In the genomic region with DNA sequence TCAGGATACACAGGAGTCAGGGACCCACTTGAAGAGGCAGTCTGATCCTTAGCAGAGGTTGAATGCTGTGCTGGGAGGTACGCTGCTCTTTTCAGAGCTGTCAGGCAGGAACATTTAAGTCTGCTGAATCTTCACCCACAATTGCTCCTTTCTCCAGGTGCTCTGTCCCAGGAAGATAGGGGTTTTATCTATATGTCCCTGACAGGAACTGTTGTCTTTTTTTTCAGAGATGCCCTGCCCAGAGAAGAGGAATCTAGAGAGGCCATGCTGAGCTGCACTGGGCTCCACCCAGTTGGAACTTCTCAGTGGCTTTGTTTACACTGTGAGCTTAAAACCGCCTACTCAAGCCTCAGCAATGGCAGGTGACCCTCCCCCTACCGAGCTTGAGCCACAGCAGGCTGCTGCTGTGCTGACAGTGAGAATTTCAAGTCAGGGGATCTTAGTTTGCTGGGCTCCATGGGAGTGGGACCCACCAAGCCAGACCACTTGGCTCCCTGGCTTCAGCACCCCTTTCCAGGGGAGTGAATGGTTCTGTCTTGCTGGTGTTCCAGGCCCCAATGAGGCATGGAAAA, we compare ENCODE assay signal across 14 cellular contexts.
DNase-seq lines count a peak whose midpoint lies in the region; TF ChIP-seq lines count a peak whose summit lies in the region.
"Had no signal": no experiment of that assay in that cellular context is flagged by ENCODE, and none has a peak within 500 bp of the region (broad histone marks: within the 10 kb centered on the region; RNA-seq: fewer than 3 reads in every experiment).

No MANE protein-coding gene starts in this region.

- H3K36me3 Mint-ChIP-seq in nephron progenitor cell (ENCODE audit: low read depth) = peaks cover 21% of the 10 kb centered on the region

- peak; percentile 7 for DNase-seq in DMS153 treated with DMSO at 0.1 percent for 48 hours (lab: John Stamatoyannopoulos, UW; ENCODE audit: unreplicated experiment)
- no peak for DNase-seq in DMS153 (lab: John Stamatoyannopoulos, UW)
- peak; percentile 44 for DNase-seq in MG63
- DNase-seq in epithelial cell of esophagus (ENCODE audit: low read depth) = peak; percentile 53
- peak; percentile 21 for DNase-seq in nephron progenitor cell
- DNase-seq in colonic mucosa = no peak
- DNase-seq in OCI-LY7 (ENCODE audit: low spot score) = no peak
- DNase-seq in activated CD4-positive, CD25-positive, alpha-beta regulatory T cell treated with anti-CD3 and anti-CD28 coated beads, Interleukin-2, amount 50 U/mL, for 72 hours = no peak
- DNase-seq: 8988T; activated CD4-positive, alpha-beta T cell treated with anti-CD3 and anti-CD28 coated beads, Interleukin-2, amount 50 U/mL, for 48 hours; DMS79 treated with DMSO at 0.1 percent for 48 hours; NCI-H1105 treated with DMSO at 0.1 percent for 48 hours; T-helper 1 cell had no signal

- H3K27me3 ChIP-seq in MG63 = no peaks in the 10 kb centered on the region
- no peaks in the 10 kb centered on the region for H3K27me3 ChIP-seq in colonic mucosa

- CTCF ChIA-PET in OCI-LY7 (lab: Charles Lee; ENCODE audit: unreplicated experiment) = no interaction called here

- H3K4me1 ChIP-seq in colonic mucosa (no peaks in the 10 kb centered on the region), OCI-LY7 (ENCODE audit: insufficient read depth, low read length, poor library complexity, severe bottlenecking) (no peaks in the 10 kb centered on the region)
- H3K4me1 ChIP-seq: psoas muscle had no signal

- H3K27me3 Mint-ChIP-seq in nephron progenitor cell (ENCODE audit: low read depth, poor library complexity) = no peaks in the 10 kb centered on the region

- POLR2A ChIA-PET in OCI-LY7 (lab: Charles Lee) = no interaction called here

- no peak overlapping the region for H3K4me2 ChIP-seq in OCI-LY7 (ENCODE audit: low read length)

- H3K4me3 ChIP-seq in MG63 (no peak overlapping the region), epithelial cell of esophagus (ENCODE audit: low read length) (no peak overlapping the region), colonic mucosa (no peak overlapping the region), OCI-LY7 (ENCODE audit: low read depth, low read length, poor library complexity, severe bottlenecking) (no peak overlapping the region)
- H3K4me3 ChIP-seq: psoas muscle had no signal

- H3K9me3 ChIP-seq in MG63 (peaks cover 4% of the 10 kb centered on the region), colonic mucosa (no peaks in the 10 kb centered on the region), OCI-LY7 (ENCODE audit: low read length) (no peaks in the 10 kb centered on the region)

- intact Hi-C loops in colonic mucosa (cut with DNase I) = no loop called here
- intact Hi-C loops in OCI-LY7 (cut with micrococcal nuclease; ENCODE audit: unreplicated experiment) = no loop called here

- H3K27ac ChIP-seq in colonic mucosa (no peak overlapping the region), OCI-LY7 (ENCODE audit: low read depth, low read length, poor library complexity, severe bottlenecking) (no peak overlapping the region)
- H3K27ac ChIP-seq: psoas muscle had no signal

- H3K4me1 Mint-ChIP-seq in nephron progenitor cell = no peaks in the 10 kb centered on the region

- no peaks in the 10 kb centered on the region for H3K79me2 ChIP-seq in OCI-LY7 (ENCODE audit: insufficient read depth, low read depth, low read length)

- BruUV-seq in OCI-LY7 (replicated peaks; lab: Mats Ljungman, UMichigan) = no TSS peak

- H4K20me1 ChIP-seq in OCI-LY7 (ENCODE audit: insufficient read depth, low read length) = no peaks in the 10 kb centered on the region

- TF ChIP-seq CTCF in epithelial cell of esophagus (IDR thresholded peaks at IDR 0.05; ENCODE audit: insufficient read depth, low read depth, low read length, missing control alignments) (no peak), nephron progenitor cell (IDR thresholded peaks at IDR 0.05) (no peak), colonic mucosa (IDR thresholded peaks at IDR 0.05) (no peak), OCI-LY7 (conservative IDR thresholded peaks at IDR 0.05; ENCODE audit: low read length) (no peak)

- no peak overlapping the region for H3K27ac Mint-ChIP-seq in nephron progenitor cell

- no peaks in the 10 kb centered on the region for H3K9me2 ChIP-seq in OCI-LY7 (ENCODE audit: insufficient read depth, low read length)

- H3K4me3 Mint-ChIP-seq in nephron progenitor cell = no peak overlapping the region

- H3K36me3 ChIP-seq in MG63 (no peaks in the 10 kb centered on the region; the same call in 1 of the 2 replicates), colonic mucosa (no peaks in the 10 kb centered on the region), OCI-LY7 (ENCODE audit: insufficient read depth, low read length) (no peaks in the 10 kb centered on the region)

- peaks cover 23% of the 10 kb centered on the region for H3K9me3 Mint-ChIP-seq in nephron progenitor cell

- H3K9ac ChIP-seq in colonic mucosa (ENCODE audit: low read depth in 2 of 2, low read length in 2 of 2) = no peak overlapping the region

- no peak overlapping the region for H2AFZ ChIP-seq in OCI-LY7 (ENCODE audit: low read length)

Comparison
In these comparisons a context has a peak if more than half of its experiments do, and no peak if none do; other contexts are left out.
1. DNase-seq: peak in DMS153 treated with DMSO at 0.1 percent for 48 hours (single experiment), MG63 (single experiment), epithelial cell of esophagus (single experiment) and nephron progenitor cell (single experiment); none in DMS153 (single experiment), colonic mucosa (single experiment), OCI-LY7 (single experiment) and activated CD4-positive, CD25-positive, alpha-beta regulatory T cell treated with anti-CD3 and anti-CD28 coated beads, Interleukin-2, amount 50 U/mL, for 72 hours (single experiment).